ENCODE assay signal across 12 cellular contexts in genomic region chr7:42910306-42910705, GRCh38. TPM values are rescaled to one million over a fixed set of nuclear protein-coding genes. Genes with fewer than 3 reads are reported as not detected.
DNase-seq lines count a peak whose midpoint lies in the region; ATAC-seq and TF ChIP-seq lines count a peak whose summit lies in the region.
"Had no signal": no experiment of that assay in that cellular context is flagged by ENCODE, and none has a peak within 500 bp of the region (broad histone marks: within the 10 kb centered on the region; RNA-seq: fewer than 3 reads in every experiment).

No MANE protein-coding gene starts in this region.

- H3K18ac ChIP-seq in mesendoderm (ENCODE audit: low read length), result no peak overlapping the region

- no peak overlapping the region for H2AK5ac ChIP-seq in mesendoderm (ENCODE audit: low read length)

- no peak for DNase-seq in activated T-cell treated with anti-CD3 and anti-CD28 coated beads, Interleukin-2, amount 50 U/mL, for 4 hours
- DNase-seq in activated T-cell treated with anti-CD3 and anti-CD28 coated beads for 4 hours (no peak), T-helper 17 cell (no peak), head of caudate nucleus (peak in 38 of 42 donors; percentile 36 to 86 (median 62)), mesendoderm (no peak), MM.1S (no peak)
- DNase-seq: activated CD8-positive, alpha-beta memory T cell treated with anti-CD3 and anti-CD28 coated beads, Interleukin-2, amount 50 U/mL, for 4 hours; left colon; NCI-H187; T-helper 9 cell had no signal

- no peaks in the 10 kb centered on the region for H4K20me1 ChIP-seq in MM.1S (ENCODE audit: insufficient read depth, low read length)

- H3K79me2 ChIP-seq in mesendoderm (ENCODE audit: control insufficient read depth, insufficient read depth, low read length) (peaks cover 4% of the 10 kb centered on the region), MM.1S (ENCODE audit: low read length) (no peaks in the 10 kb centered on the region)

- H3K4me3 ChIP-seq in rectal smooth muscle tissue (ENCODE audit: low read length) (no peak overlapping the region), mesendoderm (ENCODE audit: low read length) (no peak overlapping the region), MM.1S (ENCODE audit: low read length) (no peak overlapping the region)

- H3K23ac ChIP-seq in mesendoderm (ENCODE audit: low read length), result no peak overlapping the region

- no peaks in the 10 kb centered on the region for H3K9me2 ChIP-seq in MM.1S (replicated peaks; ENCODE audit: insufficient read depth, low read length)

- H3K36me3 ChIP-seq in rectal smooth muscle tissue (ENCODE audit: control insufficient read depth, insufficient read depth, low read length) (no peaks in the 10 kb centered on the region), mesendoderm (ENCODE audit: control insufficient read depth, insufficient read depth, low read length) (no peaks in the 10 kb centered on the region), MM.1S (replicated peaks; ENCODE audit: insufficient read depth, low read length) (no peaks in the 10 kb centered on the region)

- peaks cover 55% of the 10 kb centered on the region for H3K4me1 Mint-ChIP-seq in activated T-cell treated with anti-CD3 and anti-CD28 coated beads, Interleukin-2, amount 50 U/mL, for 4 hours (ENCODE audit: low read depth)
- peaks cover 15% of the 10 kb centered on the region for H3K4me1 Mint-ChIP-seq in T-helper 17 cell

- H3K27ac ChIP-seq in rectal smooth muscle tissue (ENCODE audit: low read depth, low read length) (no peak overlapping the region), mesendoderm (ENCODE audit: low read depth, low read length) (no peak overlapping the region), MM.1S (ENCODE audit: low read length) (no peak overlapping the region)

- H3K4me1 ChIP-seq in rectal smooth muscle tissue (ENCODE audit: control insufficient read depth, insufficient read depth, low read length) (peaks cover 7% of the 10 kb centered on the region), mesendoderm (ENCODE audit: control insufficient read depth, low read depth, low read length) (peaks cover 3% of the 10 kb centered on the region), MM.1S (ENCODE audit: low read length) (peaks cover 27% of the 10 kb centered on the region)

- H3K9me3 Mint-ChIP-seq in activated T-cell treated with anti-CD3 and anti-CD28 coated beads, Interleukin-2, amount 50 U/mL, for 4 hours, result no peaks in the 10 kb centered on the region

- peaks cover 5% of the 10 kb centered on the region for H3K79me1 ChIP-seq in mesendoderm (ENCODE audit: low read length)

- H3K27me3 Mint-ChIP-seq in activated T-cell treated with anti-CD3 and anti-CD28 coated beads, Interleukin-2, amount 50 U/mL, for 4 hours (ENCODE audit: low read depth), result no peaks in the 10 kb centered on the region
- H3K27me3 Mint-ChIP-seq in T-helper 17 cell, result no peaks in the 10 kb centered on the region

- H3K9me3 ChIP-seq in T-helper 17 cell (ENCODE audit: control insufficient read depth, low read length, poor library complexity, severe bottlenecking), result no peaks in the 10 kb centered on the region
- no peaks in the 10 kb centered on the region for H3K9me3 ChIP-seq in MM.1S (replicated peaks; ENCODE audit: insufficient read depth, low read length)

- no peak overlapping the region for H3K27ac Mint-ChIP-seq in T-helper 17 cell

- no peak overlapping the region for H4K8ac ChIP-seq in mesendoderm (ENCODE audit: low read depth, low read length)

- peaks cover 7% of the 10 kb centered on the region for H3K36me3 Mint-ChIP-seq in activated T-cell treated with anti-CD3 and anti-CD28 coated beads, Interleukin-2, amount 50 U/mL, for 4 hours (ENCODE audit: insufficient read depth)
- H3K36me3 Mint-ChIP-seq in T-helper 17 cell (ENCODE audit: low read depth), result no peaks in the 10 kb centered on the region

- no peak overlapping the region for H3K56ac ChIP-seq in mesendoderm (ENCODE audit: low read length)

- whole genome bisulfite sequencing in mesendoderm (ENCODE audit: extremely low coverage, insufficient coverage, low lambda C conversion rate), result no CpG with 5 or more reads among the region's 2 CpGs

- no peaks in the 10 kb centered on the region for H3K27me3 ChIP-seq in rectal smooth muscle tissue (ENCODE audit: control insufficient read depth, insufficient read depth, low read length)
- H3K27me3 ChIP-seq in mesendoderm (ENCODE audit: insufficient read depth, low read length, poor library complexity), result no peaks in the 10 kb centered on the region
- no peaks in the 10 kb centered on the region for H3K27me3 ChIP-seq in MM.1S (replicated peaks; ENCODE audit: insufficient read depth, low read length)

- H3F3A ChIP-seq in MM.1S (ENCODE audit: insufficient read depth, low read length), result peaks cover 18% of the 10 kb centered on the region

- no peak overlapping the region for H2BK120ac ChIP-seq in mesendoderm (ENCODE audit: low read depth, low read length)

- no peak overlapping the region for H3K4ac ChIP-seq in mesendoderm (ENCODE audit: low read depth, low read length)

- H2BK15ac ChIP-seq in mesendoderm (replicated peaks; ENCODE audit: low read depth), result no peak overlapping the region

- no peak for TF ChIP-seq CTCF in MM.1S (IDR thresholded peaks at IDR 0.05; ENCODE audit: low read length)

- H3K9ac ChIP-seq in rectal smooth muscle tissue (ENCODE audit: low read length), result peak overlapping the region; percentile 10
- no peak overlapping the region for H3K9ac ChIP-seq in mesendoderm (ENCODE audit: low read length)
- no peak overlapping the region for H3K9ac ChIP-seq in MM.1S (ENCODE audit: low read length)

- no peak overlapping the region for H3K4me2 ChIP-seq in mesendoderm (ENCODE audit: low read length)
- H3K4me2 ChIP-seq in MM.1S (ENCODE audit: low read depth, low read length), result no peak overlapping the region

- H2BK5ac ChIP-seq in mesendoderm (ENCODE audit: low read length), result no peak overlapping the region

- no peak overlapping the region for H4K5ac ChIP-seq in mesendoderm (ENCODE audit: low read length)

- no peak overlapping the region for H2AFZ ChIP-seq in MM.1S (ENCODE audit: low read length)

- intact Hi-C loops in head of caudate nucleus (cut with DNase I), result no loop called here

- no peak for ATAC-seq in activated T-cell treated with anti-CD3 and anti-CD28 coated beads, Interleukin-2, amount 50 U/mL, for 4 hours
- ATAC-seq in T-helper 17 cell (no peak), HG02678 (IDR thresholded peaks at IDR 0.05; ENCODE audit: unreplicated experiment) (no peak)
- ATAC-seq: left colon had no signal

- peak overlapping the region; percentile 93 for H3K4me3 Mint-ChIP-seq in activated T-cell treated with anti-CD3 and anti-CD28 coated beads, Interleukin-2, amount 50 U/mL, for 4 hours
- peak overlapping the region; percentile 87 for H3K4me3 Mint-ChIP-seq in T-helper 17 cell

RNA-seq across cellular contexts. Expression of gene C7orf25, which starts 1.6 kb away (rescaled TPM):
- 1 to 10 TPM; 1.5 to 3.0 (median 1.9) TPM for total RNA-seq in activated T-cell treated with anti-CD3 and anti-CD28 coated beads, Interleukin-2, amount 50 U/mL, for 4 hours
- 1 to 10 TPM; 1.9 to 2.9 TPM for total RNA-seq in T-helper 17 cell
- 3.9 TPM for polyA plus RNA-seq in mesendoderm (2013, experiment 1 of 2)
- polyA plus RNA-seq in mesendoderm (2013, experiment 2 of 2), result 3.9 TPM

RNA-seq across cellular contexts. Expression of gene PSMA2, which starts 21.7 kb away (rescaled TPM):
- 100 to 1,000 TPM; 224 to 252 (median 240) TPM for total RNA-seq in activated T-cell treated with anti-CD3 and anti-CD28 coated beads, Interleukin-2, amount 50 U/mL, for 4 hours
- 10 to 100 TPM; 42.1 to 49.8 TPM for total RNA-seq in T-helper 17 cell
- 351 TPM for polyA plus RNA-seq in mesendoderm (2013, experiment 1 of 2)
- polyA plus RNA-seq in mesendoderm (2013, experiment 2 of 2), result 360 TPM

RNA-seq across cellular contexts. Expression of gene MRPL32, which starts 21.9 kb away (rescaled TPM):
- total RNA-seq in activated T-cell treated with anti-CD3 and anti-CD28 coated beads, Interleukin-2, amount 50 U/mL, for 4 hours, result 100 to 1,000 TPM in 2 of 3 donors, 10 to 100 TPM in 1; 91.2 to 119 (median 106) TPM
- 10 to 100 TPM; 31.1 to 39.1 TPM for total RNA-seq in T-helper 17 cell
- 146 TPM for polyA plus RNA-seq in mesendoderm (2013, experiment 1 of 2)
- 197 TPM for polyA plus RNA-seq in mesendoderm (2013, experiment 2 of 2)

Comparison
In these comparisons a context has a peak if more than half of its experiments do, and no peak if none do; other contexts are left out.
1. DNase-seq: peak in head of caudate nucleus (38 of 42); none in activated T-cell treated with anti-CD3 and anti-CD28 coated beads, Interleukin-2, amount 50 U/mL, for 4 hours (single experiment), activated T-cell treated with anti-CD3 and anti-CD28 coated beads for 4 hours (single experiment), T-helper 17 cell (0 of 3), mesendoderm (single experiment) and MM.1S (single experiment).
2. RNA of gene PSMA2, which starts 21.7 kb away (total RNA-seq): 224 to 252 TPM in activated T-cell treated with anti-CD3 and anti-CD28 coated beads, Interleukin-2, amount 50 U/mL, for 4 hours; 42.1 to 49.8 TPM in T-helper 17 cell; every median in the first group is over 4 times any median in the second.